In the genomic region with DNA sequence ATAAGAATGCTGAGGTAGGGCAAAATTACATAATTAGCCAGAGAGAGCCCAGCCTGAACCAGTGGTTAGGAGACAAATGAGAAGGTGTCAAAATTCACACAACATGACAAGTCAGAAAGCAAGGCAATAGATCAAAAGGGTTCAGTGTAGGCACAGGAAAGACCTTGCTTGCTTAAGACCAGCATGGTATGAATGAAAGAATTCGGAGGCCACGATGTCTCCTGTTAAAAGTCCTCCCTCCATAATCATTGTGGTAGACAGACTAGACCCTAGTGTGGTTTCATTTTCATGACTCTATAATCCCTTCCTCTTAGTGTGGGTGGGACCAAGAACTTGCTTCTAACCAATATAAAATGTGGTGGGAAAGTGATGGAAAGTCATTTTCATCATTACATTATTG, we compare ENCODE assay signal across 23 cellular contexts.
"Had no signal": no experiment of that assay in that cellular context is flagged by ENCODE, and none has a peak within 500 bp of the region (broad histone marks: within the 10 kb centered on the region; RNA-seq: fewer than 3 reads in every experiment).

No MANE protein-coding gene starts in this region.

- H3K36me3 ChIP-seq: adrenal gland had no signal

- H3K27ac ChIP-seq: adrenal gland, SK-N-MC had no signal

- DNase-seq: activated CD4-positive, alpha-beta T cell treated with anti-CD3 and anti-CD28 coated beads, Interleukin-2, amount 10 ng/mL, durations not matched to agents 24 days and 14 days; activated CD4-positive, alpha-beta T cell treated with anti-CD3 and anti-CD28 coated beads, Interleukin-2, amount 50 U/mL, for 48 hours; activated gamma-delta T cell; activated naive CD4-positive, alpha-beta T cell treated with anti-CD3 and anti-CD28 coated beads for 36 hours; activated T-cell treated with anti-CD3 and anti-CD28 coated beads for 4 hours; activated T-cell treated with anti-CD3 and anti-CD28 coated beads, Interleukin-2, amount 50 U/mL, for 48 hours; adrenal gland; anterior cingulate cortex; Karpas-422; MM.1S; NCI-H1105 treated with DMSO at 0.1 percent for 48 hours; NCI-H146; NCI-H187 treated with DMSO at 0.1 percent for 48 hours; NCI-H2081 treated with DMSO at 0.1 percent for 48 hours; NCI-H446; NCI-H524; SIG-M5; T-cell; T-helper 2 cell; T1000 had no signal

- H3K27me3 ChIP-seq: adrenal gland had no signal

- ATAC-seq: activated CD4-positive, CD25-positive, alpha-beta regulatory T cell treated with anti-CD3 and anti-CD28 coated beads, Interleukin-2, amount 50 U/mL, for 24 hours; activated T-helper 17 cell treated with anti-CD3 and anti-CD28 coated beads, Interleukin-2, amount 50 U/mL, for 72 hours; T-cell had no signal

- H3K4me3 ChIP-seq: adrenal gland, SK-N-MC had no signal

- H3K4me1 ChIP-seq: adrenal gland had no signal

- H3K9me3 ChIP-seq: adrenal gland had no signal
